In genomic region chr6:34810936-34811632, GRCh38 we compare ENCODE assay signal across 9 cellular contexts. TPM values are rescaled to one million over a fixed set of nuclear protein-coding genes. Genes with fewer than 3 reads are reported as not detected.
DNase-seq lines count a peak whose midpoint lies in the region; ATAC-seq, FAIRE-seq and TF ChIP-seq lines count a peak whose summit lies in the region.
"Had no signal": no experiment of that assay in that cellular context is flagged by ENCODE, and none has a peak within 500 bp of the region (broad histone marks: within the 10 kb centered on the region; RNA-seq: fewer than 3 reads in every experiment).

No MANE protein-coding gene starts in this region.

- no peaks in the 10 kb centered on the region for H3K27me3 Mint-ChIP-seq in activated B cell treated with CpG ODN at 0.5 μM for 24 hours

- H3K27ac ChIP-seq in mesenchymal stem cell (ENCODE audit: low read length, poor library complexity, severe bottlenecking): no peak overlapping the region

- no peak overlapping the region for H3K14ac ChIP-seq in mesenchymal stem cell (ENCODE audit: low read length in 2 of 2)

- no peak overlapping the region for H2BK12ac ChIP-seq in mesenchymal stem cell (ENCODE audit: low read length in 2 of 2)

- H3K4me1 ChIP-seq in mesenchymal stem cell (ENCODE audit: control insufficient read depth, insufficient read depth, low read depth, low read length): peaks cover 8% of the 10 kb centered on the region

- peak in 1 of 2 donors; percentile 28 for DNase-seq in activated naive CD4-positive, alpha-beta T cell treated with anti-CD3 and anti-CD28 coated beads, Interleukin-2, amount 50 U/mL, for 72 hours (ENCODE audit: low spot score in 2 of 2)
- DNase-seq in activated naive CD4-positive, alpha-beta T cell (lab: John Stamatoyannopoulos, UW): no peak
- no peak for DNase-seq in activated B cell treated with CpG ODN at 0.5 μM for 24 hours
- DNase-seq in stimulated activated naive CD8-positive, alpha-beta T cell treated with anti-CD3 and anti-CD28 coated beads, Interleukin-15, Interleukin-2, amounts not matched to agents 100 U/mL and 50 U/mL, for 24 hours: peak; percentile 17
- no peak for DNase-seq in HuH-7 (ENCODE audit: low spot score)
- DNase-seq in D721Med (ENCODE audit: insufficient read length, low spot score): no peak
- no peak for DNase-seq in mesenchymal stem cell
- DNase-seq: kidney had no signal

- no peaks in the 10 kb centered on the region for H3K36me3 Mint-ChIP-seq in activated naive CD4-positive, alpha-beta T cell treated with anti-CD3 and anti-CD28 coated beads, Interleukin-2, amount 50 U/mL, for 72 hours
- no peaks in the 10 kb centered on the region for H3K36me3 Mint-ChIP-seq in activated B cell treated with CpG ODN at 0.5 μM for 24 hours (ENCODE audit: low read depth)

- peak; percentile 99 for ATAC-seq in activated naive CD4-positive, alpha-beta T cell treated with anti-CD3 and anti-CD28 coated beads, Interleukin-2, amount 50 U/mL, for 72 hours
- ATAC-seq in HG02943 (IDR thresholded peaks at IDR 0.05; ENCODE audit: low read depth, unreplicated experiment): peak; percentile 70
- ATAC-seq in activated B cell treated with CpG ODN at 0.5 μM for 24 hours (ENCODE audit: low read depth): peak; percentile 91
- peak; percentile 94 for ATAC-seq in stimulated activated naive CD8-positive, alpha-beta T cell treated with anti-CD3 and anti-CD28 coated beads, Interleukin-15, Interleukin-2, amounts not matched to agents 100 U/mL and 50 U/mL, for 24 hours

- H3K27ac Mint-ChIP-seq in activated naive CD4-positive, alpha-beta T cell treated with anti-CD3 and anti-CD28 coated beads, Interleukin-2, amount 50 U/mL, for 72 hours: no peak overlapping the region
- no peak overlapping the region for H3K27ac Mint-ChIP-seq in activated B cell treated with CpG ODN at 0.5 μM for 24 hours

- H2BK15ac ChIP-seq in mesenchymal stem cell (ENCODE audit: low read depth, poor library complexity, severe bottlenecking): no peak overlapping the region

- no peak overlapping the region for H3K4ac ChIP-seq in mesenchymal stem cell (ENCODE audit: low read depth in 1 of 2, low read length in 2 of 2)

- no peaks in the 10 kb centered on the region for H3K27me3 ChIP-seq in mesenchymal stem cell (ENCODE audit: control insufficient read depth in 1 of 2, insufficient read depth in 1 of 2, low read length in 2 of 2)

- H2BK120ac ChIP-seq in mesenchymal stem cell (ENCODE audit: low read depth, low read length): no peak overlapping the region

- no peak overlapping the region for H3K23ac ChIP-seq in mesenchymal stem cell (ENCODE audit: low read length in 2 of 2)

- H2AFZ ChIP-seq in mesenchymal stem cell (ENCODE audit: low read depth, low read length): no peak overlapping the region

- H3K18ac ChIP-seq in mesenchymal stem cell (ENCODE audit: low read depth in 1 of 2, low read length in 2 of 2): no peak overlapping the region

- 27% methylated on average over 4 of the region's 5 CpGs for WGBS in mesenchymal stem cell

- no peak for FAIRE-seq in D721Med (lab: Jason Lieb, UNC)
- FAIRE-seq: kidney had no signal

- peaks cover 18% of the 10 kb centered on the region for H3K79me1 ChIP-seq in mesenchymal stem cell (replicated peaks; ENCODE audit: low read length, poor library complexity, severe bottlenecking)

- peaks cover 15% of the 10 kb centered on the region for H3K4me1 Mint-ChIP-seq in activated B cell treated with CpG ODN at 0.5 μM for 24 hours

- no peak overlapping the region for H3K9ac ChIP-seq in mesenchymal stem cell (ENCODE audit: low read length)

- intact Hi-C loops in activated B cell treated with CpG ODN at 0.5 μM for 24 hours (cut with micrococcal nuclease): no loop called here

- no peak overlapping the region for H2BK5ac ChIP-seq in mesenchymal stem cell (ENCODE audit: low read depth, low read length, poor library complexity, severe bottlenecking)

- POLR2A ChIA-PET in activated B cell treated with CpG ODN at 0.5 μM for 24 hours (lab: Charles Lee): no interaction called here

- H4K8ac ChIP-seq in mesenchymal stem cell (ENCODE audit: low read length): no peak overlapping the region

- no peak overlapping the region for H2AK5ac ChIP-seq in mesenchymal stem cell (ENCODE audit: low read length, severe bottlenecking)

- TF ChIP-seq CTCF in activated B cell treated with CpG ODN at 0.5 μM for 24 hours (IDR thresholded peaks at IDR 0.05): no peak
- no peak for TF ChIP-seq CTCF in D721Med (IDR thresholded peaks at IDR 0.05; ENCODE audit: insufficient read depth, missing control alignments)

- H3K4me2 ChIP-seq in mesenchymal stem cell (ENCODE audit: low read length, poor library complexity, severe bottlenecking): no peak overlapping the region

- no peaks in the 10 kb centered on the region for H3K36me3 ChIP-seq in mesenchymal stem cell (ENCODE audit: control insufficient read depth in 1 of 2, insufficient read depth in 2 of 2, low read depth in 1 of 2, low read length in 2 of 2)

- H3K9me3 Mint-ChIP-seq in activated naive CD4-positive, alpha-beta T cell treated with anti-CD3 and anti-CD28 coated beads, Interleukin-2, amount 50 U/mL, for 72 hours: no peaks in the 10 kb centered on the region
- H3K9me3 Mint-ChIP-seq in activated B cell treated with CpG ODN at 0.5 μM for 24 hours: no peaks in the 10 kb centered on the region

- H4K91ac ChIP-seq in mesenchymal stem cell (ENCODE audit: low read length): no peak overlapping the region

- H3K9me3 ChIP-seq in mesenchymal stem cell (ENCODE audit: control insufficient read depth, low read length): no peaks in the 10 kb centered on the region

- no peak overlapping the region for H3K4me3 Mint-ChIP-seq in activated B cell treated with CpG ODN at 0.5 μM for 24 hours

- no peak overlapping the region for H3K4me3 ChIP-seq in mesenchymal stem cell (ENCODE audit: insufficient read depth in 1 of 2, low read depth in 1 of 2, low read length in 2 of 2)

- CTCF ChIA-PET in activated B cell treated with CpG ODN at 0.5 μM for 24 hours (lab: Charles Lee): no interaction called here

RNA-seq across cellular contexts. Expression of gene BLTP3A, which starts 19.2 kb away (rescaled TPM):
- total RNA-seq in activated naive CD4-positive, alpha-beta T cell treated with anti-CD3 and anti-CD28 coated beads, Interleukin-2, amount 50 U/mL, for 72 hours: 10 to 100 TPM; 11.1 to 15.0 TPM
- total RNA-seq in activated B cell treated with CpG ODN at 0.5 μM for 24 hours: 10.8 and 12.6 TPM in 2 replicates
- 3.9 TPM for polyA plus RNA-seq in mesenchymal stem cell (2013, experiment 1 of 2)
- polyA plus RNA-seq in mesenchymal stem cell (2013, experiment 2 of 2): 3.7 TPM

RNA-seq across cellular contexts. Expression of gene SNRPC, which starts 53.8 kb away (rescaled TPM):
- total RNA-seq in activated naive CD4-positive, alpha-beta T cell treated with anti-CD3 and anti-CD28 coated beads, Interleukin-2, amount 50 U/mL, for 72 hours: 100 to 1,000 TPM; 134 to 152 TPM
- 99.5 and 102 TPM in 2 replicates for total RNA-seq in activated B cell treated with CpG ODN at 0.5 μM for 24 hours
- 147 TPM for polyA plus RNA-seq in mesenchymal stem cell (2013, experiment 1 of 2)
- 153 TPM for polyA plus RNA-seq in mesenchymal stem cell (2013, experiment 2 of 2)
